In genomic region chr5:16617272-16617973, GRCh38 we compare ENCODE assay signal across 9 cellular contexts. TPM values are rescaled to one million over a fixed set of nuclear protein-coding genes. Genes with fewer than 3 reads are reported as not detected.
A peak's percentile ranks its signal among the peaks of the same experiment; 100 is the strongest.
DNase-seq lines count a peak whose midpoint lies in the region; ATAC-seq, FAIRE-seq and TF ChIP-seq lines count a peak whose summit lies in the region.
"Had no signal": no experiment of that assay in that cellular context is flagged by ENCODE, and none has a peak within 500 bp of the region (broad histone marks: within the 10 kb centered on the region; RNA-seq: fewer than 3 reads in every experiment).

No MANE protein-coding gene starts in this region.

- 24% methylated on average over 22 of the region's 27 CpGs; no CpG with 5 or more reads in 1 of the 2 experiments for WGBS in H1 (ENCODE audit: extremely low coverage in 1 of 2, insufficient coverage in 1 of 2, insufficient read length in 1 of 2, insufficient replicate concordance in 2 of 2, low coverage in 1 of 2, low lambda C conversion rate in 2 of 2, missing lambda C conversion rate in 1 of 2), 2 experiments
- WGBS in trophoblast cell (ENCODE audit: extremely low coverage, insufficient coverage, insufficient read length) = no CpG with 5 or more reads among the region's 27 CpGs

- H3K4me3 Mint-ChIP-seq in activated CD4-positive, alpha-beta T cell treated with anti-CD3 and anti-CD28 coated beads, Interleukin-2, amount 10 ng/mL, durations not matched to agents 7 days and 5 days = no peak overlapping the region

- H3K18ac ChIP-seq in H1 (ENCODE audit: extremely low read depth, low read length) = peak overlapping the region; percentile 25; the same call in 1 of the 2 replicates
- no peak overlapping the region for H3K18ac ChIP-seq in trophoblast cell (ENCODE audit: low read length)

- H2AK5ac ChIP-seq in H1 (ENCODE audit: low read depth, low read length) (no peak overlapping the region; the same call in 1 of the 2 replicates), trophoblast cell (ENCODE audit: low read length) (no peak overlapping the region)

- TF ChIP-seq CTCF in H1 (IDR thresholded peaks at IDR 0.05; ENCODE audit: control extremely low read depth in 1 of 3, insufficient read depth in 1 of 3, low read depth in 1 of 3, low read length in 3 of 3) = no peak

- H4K20me1 ChIP-seq in H1 (replicated peaks in 1 of 2; ENCODE audit: control insufficient read depth in 1 of 2, insufficient read depth in 2 of 2, low read length in 2 of 2) = no peaks in the 10 kb centered on the region

- H2BK120ac ChIP-seq in H1 (replicated peaks; ENCODE audit: low read depth, low read length) (no peak overlapping the region), trophoblast cell (ENCODE audit: insufficient read depth, low read length, poor library complexity) (no peak overlapping the region)

- H3K14ac ChIP-seq in H1 (ENCODE audit: insufficient read length) (no peak overlapping the region), trophoblast cell (ENCODE audit: low read length) (no peak overlapping the region)

- H3K9me3 ChIP-seq in H1 (ENCODE audit: insufficient read depth in 2 of 2, low read depth in 1 of 2, low read length in 1 of 2) (no peaks in the 10 kb centered on the region), trophoblast cell (ENCODE audit: insufficient read depth, low read depth, low read length) (peaks cover 2% of the 10 kb centered on the region)

- ATAC-seq in GM21390 (IDR thresholded peaks at IDR 0.05; ENCODE audit: unreplicated experiment) = no peak

- no peak for TF ChIP-seq RAD21 in H1 (IDR thresholded peaks at IDR 0.05 in 1 of 2, conservative IDR thresholded peaks at IDR 0.05 in 1 of 2; ENCODE audit: low read depth in 2 of 2, low read length in 2 of 2)

- no peak overlapping the region for H4K5ac ChIP-seq in H1 (ENCODE audit: insufficient read length, low read depth, low read length)

- H3K23ac ChIP-seq in H1 (ENCODE audit: insufficient read length) (no peak overlapping the region), trophoblast cell (ENCODE audit: low read length) (no peak overlapping the region)

- H2AFZ ChIP-seq in H1 (ENCODE audit: low read length) = peak overlapping the region; percentile 91
- peak overlapping the region; percentile 39 for H2AFZ ChIP-seq in trophoblast cell (ENCODE audit: insufficient read depth, low read length, poor library complexity)

- CTCF ChIA-PET in activated CD4-positive, alpha-beta T cell treated with anti-CD3 and anti-CD28 coated beads, Interleukin-2, amount 10 ng/mL, durations not matched to agents 7 days and 5 days (lab: Charles Lee) = interaction anchor here (0.6 to 1.8 kb wide), 4 partner anchors 10 to 148 kb away, joined by 3 to 6 read pairs (median 4); no protein-coding TSS in a partner anchor
- CTCF ChIA-PET in H1 (lab: Charles Lee; ENCODE audit: partially characterized antibody) = interaction anchor here (0.6 to 1.6 kb wide), 2 partner anchors 86 to 127 kb away, joined by 3 to 4 read pairs; no protein-coding TSS in a partner anchor

- H3K27me3 ChIP-seq in H1 (replicated peaks in 1 of 4; ENCODE audit: control insufficient read depth in 3 of 4, extremely low read depth in 1 of 4, insufficient read depth in 3 of 4, low read length in 3 of 4) = peaks cover 7 to 37% (median 27%) of the 10 kb centered on the region in 4 experiments
- H3K27me3 ChIP-seq in trophoblast cell (ENCODE audit: insufficient read depth, low read length) = peaks cover 23% of the 10 kb centered on the region

- H3K27me3 Mint-ChIP-seq in activated CD4-positive, alpha-beta T cell treated with anti-CD3 and anti-CD28 coated beads, Interleukin-2, amount 10 ng/mL, durations not matched to agents 7 days and 5 days = no peaks in the 10 kb centered on the region
- H3K27me3 Mint-ChIP-seq: activated naive CD4-positive, alpha-beta T cell treated with anti-CD3 and anti-CD28 coated beads, Interleukin-2, amount 50 U/mL, for 24 hours had no signal

- H3K4ac ChIP-seq in H1 (replicated peaks; ENCODE audit: insufficient read length, low read depth, low read length) = peak overlapping the region; percentile 87
- H3K4ac ChIP-seq in trophoblast cell (ENCODE audit: low read depth, low read length) = no peak overlapping the region

- no peak overlapping the region for H2BK5ac ChIP-seq in H1 (ENCODE audit: low read depth, low read length)
- no peak overlapping the region for H2BK5ac ChIP-seq in trophoblast cell (ENCODE audit: low read depth, low read length, poor library complexity)

- no peaks in the 10 kb centered on the region for H3K79me2 ChIP-seq in H1 (ENCODE audit: control insufficient read depth in 1 of 2, insufficient read depth in 2 of 2, low read length in 2 of 2)
- no peaks in the 10 kb centered on the region for H3K79me2 ChIP-seq in trophoblast cell (ENCODE audit: control insufficient read depth, insufficient read depth, low read length, poor library complexity)

- H3K23me2 ChIP-seq in H1 (ENCODE audit: low read depth, low read length) = peaks cover 16% of the 10 kb centered on the region

- peaks cover 43% of the 10 kb centered on the region for H3K4me1 Mint-ChIP-seq in activated CD4-positive, alpha-beta T cell treated with anti-CD3 and anti-CD28 coated beads, Interleukin-2, amount 10 ng/mL, durations not matched to agents 7 days and 5 days

- H3K4me1 ChIP-seq in H1 (replicated peaks in 1 of 4; ENCODE audit: control insufficient read depth in 3 of 4, insufficient read depth in 4 of 4, low read length in 3 of 4) = peaks cover 4 to 15% (median 8%) of the 10 kb centered on the region in 4 experiments
- peaks cover 7 to 8% of the 10 kb centered on the region in 2 experiments for H3K4me1 ChIP-seq in trophoblast cell (ENCODE audit: control insufficient read depth in 1 of 2, insufficient read depth in 2 of 2, low read length in 2 of 2)

- POLR2A ChIA-PET in activated CD4-positive, alpha-beta T cell treated with anti-CD3 and anti-CD28 coated beads, Interleukin-2, amount 10 ng/mL, durations not matched to agents 7 days and 5 days (lab: Charles Lee) = interaction anchor here (1.8 kb wide), 1 partner anchor 9 kb away, joined by 11 read pairs; no protein-coding TSS in a partner anchor
- POLR2A ChIA-PET in H1 (lab: Charles Lee; ENCODE audit: partially characterized antibody) = interaction anchor here (0.7 kb wide), 1 partner anchor 43 kb away, joined by 3 read pairs; no protein-coding TSS in a partner anchor

- no peak for TF ChIP-seq EP300 in H1 (IDR thresholded peaks at IDR 0.05; ENCODE audit: borderline replicate concordance in 1 of 2, low read depth in 2 of 2, low read length in 2 of 2)

- TF ChIP-seq POLR2A in H1 (IDR thresholded peaks at IDR 0.05; ENCODE audit: control extremely low read depth in 1 of 2, low read depth in 2 of 2, low read length in 2 of 2) = no peak

- DNase-seq in NCI-H2227 (lab: John Stamatoyannopoulos, UW; ENCODE audit: unreplicated experiment) (peak; percentile 17), NCI-H2227 treated with DMSO at 0.1 percent for 48 hours (lab: John Stamatoyannopoulos, UW) (no peak), H1 (ENCODE audit: low read depth in 1 of 2, low spot score in 2 of 2) (no peak), trophoblast cell (no peak), DMS 273 treated with DMSO at 0.1 percent for 48 hours (lab: John Stamatoyannopoulos, UW) (no peak), ureter (ENCODE audit: low spot score) (no peak)
- peak; percentile 67 for DNase-seq in activated CD4-positive, alpha-beta T cell treated with anti-CD3 and anti-CD28 coated beads, Interleukin-2, amount 10 ng/mL, durations not matched to agents 7 days and 5 days

- H3K9me3 Mint-ChIP-seq in activated CD4-positive, alpha-beta T cell treated with anti-CD3 and anti-CD28 coated beads, Interleukin-2, amount 10 ng/mL, durations not matched to agents 7 days and 5 days = no peaks in the 10 kb centered on the region
- H3K9me3 Mint-ChIP-seq: activated naive CD4-positive, alpha-beta T cell treated with anti-CD3 and anti-CD28 coated beads, Interleukin-2, amount 50 U/mL, for 24 hours had no signal

- H3K27ac ChIP-seq in H1 (ENCODE audit: low read depth, low read length) (no peak overlapping the region), trophoblast cell (ENCODE audit: low read depth, low read length) (no peak overlapping the region)

- H4K8ac ChIP-seq in H1 (ENCODE audit: extremely low read depth, insufficient read depth, low read length) = peak overlapping the region; percentile 72
- H4K8ac ChIP-seq in trophoblast cell (ENCODE audit: low read depth, low read length) = no peak overlapping the region

- FAIRE-seq in H1 (lab: Jason Lieb, UNC) = no peak

- H4K91ac ChIP-seq in H1 (replicated peaks; ENCODE audit: insufficient read length, low read length) (no peak overlapping the region), trophoblast cell (ENCODE audit: low read depth, low read length) (no peak overlapping the region)

- H3K4me2 ChIP-seq in H1 (ENCODE audit: insufficient read depth in 1 of 2, low read depth in 2 of 2, low read length in 2 of 2) (peak overlapping the region; percentile 71 to 94), trophoblast cell (ENCODE audit: low read length) (peak overlapping the region; percentile 91)

- H3K36me3 ChIP-seq in H1 (ENCODE audit: control insufficient read depth in 2 of 4, insufficient read depth in 4 of 4, low read length in 3 of 4) (no peaks in the 10 kb centered on the region), trophoblast cell (ENCODE audit: control insufficient read depth in 1 of 2, insufficient read depth in 2 of 2, low read length in 2 of 2) (no peaks in the 10 kb centered on the region)

- H3K9ac ChIP-seq in H1 (replicated peaks in 1 of 4; ENCODE audit: extremely low read depth in 1 of 4, low read depth in 3 of 4, low read length in 3 of 4) = no peak overlapping the region; a peak in 1 of 7 replicates
- no peak overlapping the region for H3K9ac ChIP-seq in trophoblast cell (ENCODE audit: low read length)

- H2BK12ac ChIP-seq in H1 (ENCODE audit: low read depth, low read length) (peak overlapping the region; percentile 69; the same call in 1 of the 2 replicates), trophoblast cell (ENCODE audit: low read length) (no peak overlapping the region)

- H2BK15ac ChIP-seq in H1 (ENCODE audit: low read length) = peak overlapping the region; percentile 85; the same call in 1 of the 2 replicates

- H3K56ac ChIP-seq in H1 (replicated peaks; ENCODE audit: insufficient read length, low read depth, low read length) = no peak overlapping the region

- H3K27ac Mint-ChIP-seq in activated CD4-positive, alpha-beta T cell treated with anti-CD3 and anti-CD28 coated beads, Interleukin-2, amount 10 ng/mL, durations not matched to agents 7 days and 5 days = no peak overlapping the region
- H3K27ac Mint-ChIP-seq: activated naive CD4-positive, alpha-beta T cell treated with anti-CD3 and anti-CD28 coated beads, Interleukin-2, amount 50 U/mL, for 24 hours had no signal

- H3K4me3 ChIP-seq in H1 (ENCODE audit: extremely low read depth in 1 of 4, insufficient read depth in 2 of 4, low read depth in 3 of 4, low read length in 4 of 4) = peak overlapping the region; percentile 49 to 80 (median 74)
- peak overlapping the region; percentile 49 for H3K4me3 ChIP-seq in trophoblast cell (ENCODE audit: low read depth, low read length)

- H3K79me1 ChIP-seq in H1 (ENCODE audit: low read depth, low read length) (no peaks in the 10 kb centered on the region), trophoblast cell (ENCODE audit: low read length) (no peaks in the 10 kb centered on the region)

- no peak overlapping the region for H2BK20ac ChIP-seq in H1 (ENCODE audit: low read length)

- no peak overlapping the region for H4K12ac ChIP-seq in trophoblast cell (ENCODE audit: low read depth, low read length)

- peaks cover 27% of the 10 kb centered on the region for H3K36me3 Mint-ChIP-seq in activated CD4-positive, alpha-beta T cell treated with anti-CD3 and anti-CD28 coated beads, Interleukin-2, amount 10 ng/mL, durations not matched to agents 7 days and 5 days (ENCODE audit: low read depth)
- H3K36me3 Mint-ChIP-seq: activated naive CD4-positive, alpha-beta T cell treated with anti-CD3 and anti-CD28 coated beads, Interleukin-2, amount 50 U/mL, for 24 hours had no signal

RNA-seq across cellular contexts. Expression of gene RETREG1, which starts 0.6 kb away (rescaled TPM):
- total RNA-seq in activated CD4-positive, alpha-beta T cell treated with anti-CD3 and anti-CD28 coated beads, Interleukin-2, amount 10 ng/mL, durations not matched to agents 7 days and 5 days = 10 to 100 TPM; 48.4 to 50.5 TPM
- total RNA-seq in H1 (2021; fragmentation: NEBNext Ultra II Directional; extraction: Animal tissue kit (Norgen Biotek cat#: 25700)) = 1.9 TPM in 2 replicates
- 0.62 and 1.2 TPM in 2 replicates for polyA plus RNA-seq in H1 (2011; rRNA removed)
- 1.4 TPM for polyA plus RNA-seq in H1 (2011; cell fraction: cytosol; rRNA removed)
- polyA plus RNA-seq in H1 (2011; cell fraction: nucleus; rRNA removed) = 0.98 TPM
- 1.0 to 1.7 TPM (median 1.2 TPM) in 4 replicates for polyA plus RNA-seq in H1 (2012, experiment 1 of 2)
- 0.09 TPM for polyA plus RNA-seq in H1 (2012, experiment 2 of 2)
- polyA plus RNA-seq in H1 (2013, experiment 1 of 2) = 5.1 TPM
- polyA plus RNA-seq in H1 (2013, experiment 2 of 2) = 5.5 TPM
- polyA minus RNA-seq in H1 (2011; rRNA and poly(A)+ RNA removed) = 1.7 and 2.8 TPM in 2 replicates
- 1.5 TPM for polyA minus RNA-seq in H1 (2011; cell fraction: cytosol; rRNA and poly(A)+ RNA removed)
- polyA minus RNA-seq in H1 (2011; cell fraction: nucleus; rRNA and poly(A)+ RNA removed) = 6.9 TPM
- polyA plus RNA-seq in trophoblast cell (2013) = 11.6 and 13.7 TPM in 2 replicates
- 5.9 TPM for total RNA-seq in ureter

Comparison
In these comparisons a context has a peak if more than half of its experiments do, and no peak if none do; other contexts are left out.
1. DNase-seq: peak in NCI-H2227 (single experiment) and activated CD4-positive, alpha-beta T cell treated with anti-CD3 and anti-CD28 coated beads, Interleukin-2, amount 10 ng/mL, durations not matched to agents 7 days and 5 days (single experiment); none in NCI-H2227 treated with DMSO at 0.1 percent for 48 hours (single experiment), H1 (0 of 2), trophoblast cell (0 of 2), DMS 273 treated with DMSO at 0.1 percent for 48 hours (single experiment) and ureter (single experiment).